Comparison of ENCODE assay signal across 9 cellular contexts in genomic region chr15:93072011-93072410, GRCh38. TPM values are rescaled to one million over a fixed set of nuclear protein-coding genes. Genes with fewer than 3 reads are reported as not detected.
A peak's percentile ranks its signal among the peaks of the same experiment; 100 is the strongest.
DNase-seq lines count a peak whose midpoint lies in the region; ATAC-seq and TF ChIP-seq lines count a peak whose summit lies in the region.
"Had no signal": no experiment of that assay in that cellular context is flagged by ENCODE, and none has a peak within 500 bp of the region (broad histone marks: within the 10 kb centered on the region; RNA-seq: fewer than 3 reads in every experiment).

No MANE protein-coding gene starts in this region.

- no peaks in the 10 kb centered on the region for H3K9me3 ChIP-seq in gastroesophageal sphincter

- no peak for TF ChIP-seq POLR2A in gastroesophageal sphincter (IDR thresholded peaks at IDR 0.05)

- H3K36me3 ChIP-seq in gastroesophageal sphincter (no peaks in the 10 kb centered on the region), rectal smooth muscle tissue (ENCODE audit: control insufficient read depth, insufficient read depth, low read length) (no peaks in the 10 kb centered on the region)

- H3K4me3 ChIP-seq in gastroesophageal sphincter (peak overlapping the region; percentile 68 to 77), rectal smooth muscle tissue (ENCODE audit: low read length) (peak overlapping the region; percentile 79)

- H3K4me1 ChIP-seq in gastroesophageal sphincter (peaks cover 0 to 80% (median 27%) of the 10 kb centered on the region in 3 donors), rectal smooth muscle tissue (ENCODE audit: control insufficient read depth, insufficient read depth, low read length) (peaks cover 22% of the 10 kb centered on the region)

- ATAC-seq in gastroesophageal sphincter (no peak), GM18858 (IDR thresholded peaks at IDR 0.05; ENCODE audit: unreplicated experiment) (no peak), HG03439 (IDR thresholded peaks at IDR 0.05; ENCODE audit: unreplicated experiment) (no peak)

- peak overlapping the region; percentile 39; the same call in 1 of the 2 replicates for H3K27ac ChIP-seq in VCaP
- H3K27ac ChIP-seq in gastroesophageal sphincter, result peak overlapping the region; percentile 90 to 97 (median 92)
- peak overlapping the region; percentile 97 for H3K27ac ChIP-seq in rectal smooth muscle tissue (ENCODE audit: low read depth, low read length)

- H3K9ac ChIP-seq in rectal smooth muscle tissue (ENCODE audit: low read length), result peak overlapping the region; percentile 63

- TF ChIP-seq CTCF in VCaP (conservative IDR thresholded peaks at IDR 0.05) (no peak), gastroesophageal sphincter (IDR thresholded peaks at IDR 0.05) (no peak), GM20000 (IDR thresholded peaks at IDR 0.05; ENCODE audit: extremely low read depth, missing control alignments) (no peak)

- DNase-seq in COLO829 (ENCODE audit: low spot score) (peak; percentile 79), GM20000 (ENCODE audit: low spot score) (no peak), cortex of kidney (lab: John Stamatoyannopoulos, UW) (no peak)
- DNase-seq: NCI-H748 treated with DMSO at 0.1 percent for 48 hours had no signal

- H3K27me3 ChIP-seq in gastroesophageal sphincter, result no peaks in the 10 kb centered on the region
- H3K27me3 ChIP-seq in rectal smooth muscle tissue (ENCODE audit: control insufficient read depth, insufficient read depth, low read length), result peaks cover 4% of the 10 kb centered on the region

- TF ChIP-seq EP300 in gastroesophageal sphincter (IDR thresholded peaks at IDR 0.05), result no peak

- WGBS in gastroesophageal sphincter (ENCODE audit: low coverage in 1 of 2), 2 donors, result 0% methylated on average over 6 to 8 of the region's 10 CpGs

RNA-seq across cellular contexts. Expression of gene RGMA, which starts 17.0 kb away (rescaled TPM):
- 100 to 1,000 TPM in 2 of 4 donors, 10 to 100 TPM in 2; 99.0 to 307 (median 112) TPM for total RNA-seq in gastroesophageal sphincter

Comparison
In these comparisons a context has a peak if more than half of its experiments do, and no peak if none do; other contexts are left out.
1. H3K27ac ChIP-seq: peak in every context shown above with its lines; median percentile 97 in rectal smooth muscle tissue; 92 in gastroesophageal sphincter; 39 in VCaP.